Comparison of ENCODE assay signal across 9 cellular contexts in the genomic region with DNA sequence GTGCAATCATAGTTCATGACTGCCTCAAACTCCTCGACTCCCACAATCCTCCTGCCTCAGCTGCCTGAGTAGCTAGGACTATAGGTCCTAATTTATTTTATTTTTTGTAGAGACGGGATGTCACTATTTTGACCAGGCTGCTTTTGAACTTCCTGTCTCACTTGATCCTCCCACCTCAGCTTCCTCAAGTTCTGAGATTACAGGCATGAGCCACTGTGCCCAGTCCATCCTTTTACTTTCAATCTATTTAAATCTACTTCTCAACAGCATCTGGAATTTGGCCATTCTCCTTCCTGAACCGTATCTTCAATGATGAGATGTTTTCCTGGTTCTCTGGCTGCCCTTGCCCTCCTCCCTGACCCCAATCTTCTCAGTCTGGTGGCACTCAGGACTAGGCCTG. TPM values are rescaled to one million over a fixed set of nuclear protein-coding genes. Genes with fewer than 3 reads are reported as not detected.
DNase-seq lines count a peak whose midpoint lies in the region; ATAC-seq, FAIRE-seq and TF ChIP-seq lines count a peak whose summit lies in the region.
"Had no signal": no experiment of that assay in that cellular context is flagged by ENCODE, and none has a peak within 500 bp of the region (broad histone marks: within the 10 kb centered on the region; RNA-seq: fewer than 3 reads in every experiment).

No MANE protein-coding gene starts in this region.

- peaks cover 8% of the 10 kb centered on the region; the same call in 1 of the 2 replicates for H4K20me1 ChIP-seq in IMR-90 (ENCODE audit: insufficient read depth, low read length)

- H2AK9ac ChIP-seq in IMR-90 (replicated peaks; ENCODE audit: low read depth, low read length, poor library complexity) = no peak overlapping the region

- H4K91ac ChIP-seq in IMR-90 (ENCODE audit: insufficient read depth, low read depth, low read length) = no peak overlapping the region

- peaks cover 16% of the 10 kb centered on the region for H3K9me1 ChIP-seq in IMR-90 (ENCODE audit: insufficient read depth, low read length)

- no TSS peak for BruUV-seq in IMR-90 (replicated peaks; lab: Mats Ljungman, UMichigan)

- H2AFZ ChIP-seq in IMR-90 (replicated peaks; ENCODE audit: low read length, poor library complexity) = no peak overlapping the region

- no peak for TF ChIP-seq CTCF in IMR-90 (conservative IDR thresholded peaks at IDR 0.05; ENCODE audit: low read depth, low read length)

- intact Hi-C loops in IMR-90 (cut with micrococcal nuclease) = no loop called here

- 67% methylated on average over 1 of the region's 3 CpGs; no CpG with 5 or more reads in 1 of the 2 experiments for WGBS in IMR-90 (ENCODE audit: extremely low coverage in 2 of 2, insufficient read length in 1 of 2), 2 experiments

- no peak overlapping the region for H3K18ac ChIP-seq in IMR-90 (ENCODE audit: low read depth, low read length)

- H3K27ac ChIP-seq in CD4-positive, CD25-positive, alpha-beta regulatory T cell (ENCODE audit: insufficient read depth, low read length, poor library complexity, severe bottlenecking) = peak overlapping the region; percentile 84
- no peak overlapping the region for H3K27ac ChIP-seq in IMR-90 (ENCODE audit: insufficient read depth, low read length)

- no peak overlapping the region for H2BK5ac ChIP-seq in IMR-90 (ENCODE audit: low read depth, low read length, poor library complexity, severe bottlenecking)

- no peak overlapping the region for H2BK15ac ChIP-seq in IMR-90 (ENCODE audit: low read depth, low read length)

- no peaks in the 10 kb centered on the region for H3K36me3 Mint-ChIP-seq in CD4-positive, CD25-positive, alpha-beta regulatory T cell
- H3K36me3 Mint-ChIP-seq in activated naive CD8-positive, alpha-beta T cell treated with anti-CD3 and anti-CD28 coated beads for 36 hours = peaks cover 9% of the 10 kb centered on the region
- no peaks in the 10 kb centered on the region for H3K36me3 Mint-ChIP-seq in naive B cell

- no peak for TF ChIP-seq POLR2A in IMR-90 (IDR thresholded peaks at IDR 0.05; ENCODE audit: low read depth, low read length)

- no peak overlapping the region for H3K4ac ChIP-seq in IMR-90 (ENCODE audit: low read depth, low read length)

- peak overlapping the region; percentile 76 for H3K4me3 ChIP-seq in CD4-positive, CD25-positive, alpha-beta regulatory T cell (ENCODE audit: low read depth, low read length)
- no peak overlapping the region for H3K4me3 ChIP-seq in IMR-90 (ENCODE audit: insufficient read depth, low read depth, low read length)

- dilution Hi-C loops in IMR-90 (cut with HindIII; ENCODE audit: low sequenced_read_pairs, unreplicated experiment) = no loop called here

- no peak for TF ChIP-seq RAD21 in IMR-90 (IDR thresholded peaks at IDR 0.05; ENCODE audit: low read length)

- H3K9me3 ChIP-seq in CD4-positive, CD25-positive, alpha-beta regulatory T cell (ENCODE audit: control insufficient read depth in 2 of 2, low read length in 2 of 2) = no peaks in the 10 kb centered on the region
- peaks cover 4% of the 10 kb centered on the region; the same call in 1 of the 2 replicates for H3K9me3 ChIP-seq in IMR-90 (ENCODE audit: control insufficient read depth, insufficient read depth, low read length)

- no peak overlapping the region for H2BK120ac ChIP-seq in IMR-90 (ENCODE audit: low read depth, low read length)

- CTCF ChIA-PET in IMR-90 (lab: Yijun Ruan, JAX) = no interaction called here

- H3K14ac ChIP-seq in IMR-90 (replicated peaks; ENCODE audit: low read depth, low read length) = no peak overlapping the region

- ATAC-seq in CD4-positive, CD25-positive, alpha-beta regulatory T cell (ENCODE audit: low read depth in 2 of 2) = no peak
- ATAC-seq in IMR-90 (ENCODE audit: low read depth) (no peak), naive B cell (ENCODE audit: low read depth in 2 of 2) (no peak), esophagus mucosa (no peak), HG03097 (IDR thresholded peaks at IDR 0.05; ENCODE audit: low FRiP score, unreplicated experiment) (no peak)

- DNase-seq in CD4-positive, CD25-positive, alpha-beta regulatory T cell = no peak
- DNase-seq in IMR-90 (no peak), naive B cell (no peak), urothelium cell line (ENCODE audit: low spot score) (no peak), NCI-H187 treated with DMSO at 0.1 percent for 48 hours (lab: John Stamatoyannopoulos, UW) (no peak)
- no peak for DNase-seq in activated naive CD8-positive, alpha-beta T cell treated with anti-CD3 and anti-CD28 coated beads for 36 hours
- DNase-seq: NCI-H510A treated with DMSO at 0.1 percent for 48 hours had no signal

- H3K79me1 ChIP-seq in IMR-90 (ENCODE audit: low read depth in 1 of 2, low read length in 2 of 2) = peaks cover 13 to 40% of the 10 kb centered on the region in 2 experiments

- H3K23ac ChIP-seq in IMR-90 (ENCODE audit: low read depth, low read length) = 0 out of 2 replicates have a peak overlapping the region, but pooled peaks have one; percentile 9

- POLR2A ChIA-PET in IMR-90 (lab: Charles Lee; ENCODE audit: unreplicated experiment) = no interaction called here

- no peak overlapping the region for H4K5ac ChIP-seq in IMR-90 (ENCODE audit: low read depth, low read length)

- H3K27me3 ChIP-seq in CD4-positive, CD25-positive, alpha-beta regulatory T cell (ENCODE audit: control insufficient read depth, insufficient read depth, low read length) = no peaks in the 10 kb centered on the region
- no peaks in the 10 kb centered on the region for H3K27me3 ChIP-seq in IMR-90 (ENCODE audit: control insufficient read depth, insufficient read depth, low read length)

- H3K27me3 Mint-ChIP-seq in CD4-positive, CD25-positive, alpha-beta regulatory T cell = peaks cover 7% of the 10 kb centered on the region
- H3K27me3 Mint-ChIP-seq in activated naive CD8-positive, alpha-beta T cell treated with anti-CD3 and anti-CD28 coated beads for 36 hours = peaks cover 9% of the 10 kb centered on the region
- no peaks in the 10 kb centered on the region for H3K27me3 Mint-ChIP-seq in naive B cell

- H3K4me2 ChIP-seq in IMR-90 (ENCODE audit: low read depth, low read length) = no peak overlapping the region

- no peaks in the 10 kb centered on the region for H3K36me3 ChIP-seq in CD4-positive, CD25-positive, alpha-beta regulatory T cell (ENCODE audit: control insufficient read depth, insufficient read depth, low read length)
- H3K36me3 ChIP-seq in IMR-90 (ENCODE audit: control insufficient read depth, insufficient read depth, low read length) = no peaks in the 10 kb centered on the region

- peak overlapping the region; percentile 91 to 94 (median 94) for H3K4me3 Mint-ChIP-seq in CD4-positive, CD25-positive, alpha-beta regulatory T cell
- H3K4me3 Mint-ChIP-seq in activated naive CD8-positive, alpha-beta T cell treated with anti-CD3 and anti-CD28 coated beads for 36 hours = peak overlapping the region; percentile 96
- H3K4me3 Mint-ChIP-seq in naive B cell = peak overlapping the region; percentile 85 to 99 (median 93)

- H2BK20ac ChIP-seq in IMR-90 (ENCODE audit: low read depth, low read length) = no peak overlapping the region

- peaks cover 0 to 1% (median 0%) of the 10 kb centered on the region in 7 donors for H3K9me3 Mint-ChIP-seq in CD4-positive, CD25-positive, alpha-beta regulatory T cell
- no peaks in the 10 kb centered on the region for H3K9me3 Mint-ChIP-seq in activated naive CD8-positive, alpha-beta T cell treated with anti-CD3 and anti-CD28 coated beads for 36 hours
- peaks cover 0 to 2% (median 0%) of the 10 kb centered on the region in 7 donors for H3K9me3 Mint-ChIP-seq in naive B cell

- H3K4me1 ChIP-seq in CD4-positive, CD25-positive, alpha-beta regulatory T cell (ENCODE audit: control insufficient read depth, insufficient read depth, low read length, poor library complexity, severe bottlenecking) = peaks cover 30% of the 10 kb centered on the region
- H3K4me1 ChIP-seq in IMR-90 (ENCODE audit: control insufficient read depth, insufficient read depth, low read length) = peaks cover 12% of the 10 kb centered on the region; the same call in 1 of the 2 replicates

- H3K4me1 Mint-ChIP-seq in CD4-positive, CD25-positive, alpha-beta regulatory T cell = peaks cover 9 to 36% (median 23%) of the 10 kb centered on the region in 4 donors
- H3K4me1 Mint-ChIP-seq in activated naive CD8-positive, alpha-beta T cell treated with anti-CD3 and anti-CD28 coated beads for 36 hours = peaks cover 26% of the 10 kb centered on the region
- H3K4me1 Mint-ChIP-seq in naive B cell = peaks cover 41 to 59% (median 49%) of the 10 kb centered on the region in 3 donors

- no peak overlapping the region for H3K9ac ChIP-seq in IMR-90 (ENCODE audit: low read depth, low read length)

- H3K56ac ChIP-seq in IMR-90 (ENCODE audit: extremely low read depth, insufficient read depth, low read length) = no peak overlapping the region

- FAIRE-seq in urothelium cell line (lab: Jason Lieb, UNC) = no peak

- H2AK5ac ChIP-seq in IMR-90 (ENCODE audit: low read depth, low read length) = no peak overlapping the region

- in situ Hi-C loops in IMR-90 (cut with MboI; ENCODE audit: low sequenced_read_pairs) = no loop called here

- no peak overlapping the region for H4K8ac ChIP-seq in IMR-90 (ENCODE audit: low read depth in 2 of 2, low read length in 2 of 2)

- H3K27ac Mint-ChIP-seq in CD4-positive, CD25-positive, alpha-beta regulatory T cell = peak overlapping the region; percentile 94 to 98 (median 94)
- peak overlapping the region; percentile 91 for H3K27ac Mint-ChIP-seq in activated naive CD8-positive, alpha-beta T cell treated with anti-CD3 and anti-CD28 coated beads for 36 hours
- H3K27ac Mint-ChIP-seq in naive B cell = peak overlapping the region; percentile 97 to 100 (median 98)

RNA-seq across cellular contexts. Expression of a gene that starts 12.2 kb away (rescaled TPM):
- total RNA-seq in CD4-positive, CD25-positive, alpha-beta regulatory T cell = not detected
- not detected for polyA plus RNA-seq in CD4-positive, CD25-positive, alpha-beta regulatory T cell
- total RNA-seq in IMR-90 (2012; rRNA removed) = not detected in 2 replicates
- polyA plus RNA-seq in IMR-90 (2012; rRNA removed) = 0.04 and 0.09 TPM in 2 replicates
- 0.03 TPM in 2 replicates for polyA plus RNA-seq in IMR-90 (2012; cell fraction: cytosol; rRNA removed)
- 0.15 and 0.29 TPM in 2 replicates for polyA plus RNA-seq in IMR-90 (2012; cell fraction: nucleus; rRNA removed; ENCODE audit: low replicate concordance)
- not detected for total RNA-seq in activated naive CD8-positive, alpha-beta T cell treated with anti-CD3 and anti-CD28 coated beads for 36 hours
- polyA plus RNA-seq in naive B cell (ENCODE audit: low read depth in 6 of 6) = not detected
- 0.12 TPM for total RNA-seq in esophagus mucosa

RNA-seq across cellular contexts. Expression of a gene that starts 12.3 kb away (rescaled TPM):
- total RNA-seq in CD4-positive, CD25-positive, alpha-beta regulatory T cell = 343 TPM
- 100 to 1,000 TPM; 119 to 164 (median 153) TPM for polyA plus RNA-seq in CD4-positive, CD25-positive, alpha-beta regulatory T cell
- total RNA-seq in IMR-90 (2012; rRNA removed) (14.2 and 14.9 TPM in 2 replicates), esophagus mucosa (75.3 TPM)
- polyA plus RNA-seq in IMR-90 (2012; rRNA removed) (76.4 and 88.2 TPM in 2 replicates), naive B cell (ENCODE audit: low read depth in 6 of 6) (100 to 1,000 TPM in 4 of 6 donors, 10 to 100 TPM in 2; 71.5 to 142 (median 102) TPM)
- 66.6 and 114 TPM in 2 replicates for polyA plus RNA-seq in IMR-90 (2012; cell fraction: cytosol; rRNA removed)
- 336 and 1,029 TPM in 2 replicates for polyA plus RNA-seq in IMR-90 (2012; cell fraction: nucleus; rRNA removed; ENCODE audit: low replicate concordance)
- 100 to 1,000 TPM; 267 to 289 TPM for total RNA-seq in activated naive CD8-positive, alpha-beta T cell treated with anti-CD3 and anti-CD28 coated beads for 36 hours

RNA-seq across cellular contexts. Expression of a gene that starts 40.0 kb away (rescaled TPM):
- 71.3 TPM for total RNA-seq in CD4-positive, CD25-positive, alpha-beta regulatory T cell
- 10 to 100 TPM; 42.1 to 53.5 (median 45.7) TPM for polyA plus RNA-seq in CD4-positive, CD25-positive, alpha-beta regulatory T cell
- total RNA-seq in IMR-90 (2012; rRNA removed) (25.0 and 28.7 TPM in 2 replicates), esophagus mucosa (46.2 TPM)
- polyA plus RNA-seq in IMR-90 (2012; rRNA removed) (49.8 and 55.1 TPM in 2 replicates), naive B cell (ENCODE audit: low read depth in 6 of 6) (10 to 100 TPM; 19.6 to 30.4 (median 24.3) TPM)
- 54.5 and 68.5 TPM in 2 replicates for polyA plus RNA-seq in IMR-90 (2012; cell fraction: cytosol; rRNA removed)
- polyA plus RNA-seq in IMR-90 (2012; cell fraction: nucleus; rRNA removed; ENCODE audit: low replicate concordance) = 89.2 and 183 TPM in 2 replicates
- total RNA-seq in activated naive CD8-positive, alpha-beta T cell treated with anti-CD3 and anti-CD28 coated beads for 36 hours = 10 to 100 TPM; 24.7 to 25.1 TPM

RNA-seq across cellular contexts. Expression of a gene that starts 43.1 kb away (rescaled TPM):
- total RNA-seq in CD4-positive, CD25-positive, alpha-beta regulatory T cell = not detected
- not detected for polyA plus RNA-seq in CD4-positive, CD25-positive, alpha-beta regulatory T cell
- not detected in 2 replicates for total RNA-seq in IMR-90 (2012; rRNA removed)
- polyA plus RNA-seq in IMR-90 (2012; rRNA removed) = not detected in 2 replicates
- not detected in 2 replicates for polyA plus RNA-seq in IMR-90 (2012; cell fraction: cytosol; rRNA removed)
- not detected in 2 replicates for polyA plus RNA-seq in IMR-90 (2012; cell fraction: nucleus; rRNA removed; ENCODE audit: low replicate concordance)
- total RNA-seq in activated naive CD8-positive, alpha-beta T cell treated with anti-CD3 and anti-CD28 coated beads for 36 hours = not detected
- polyA plus RNA-seq in naive B cell (ENCODE audit: low read depth in 6 of 6) = not detected
- total RNA-seq in esophagus mucosa = 1.6 TPM

RNA-seq across cellular contexts. Expression of a gene that starts 45.1 kb away (rescaled TPM):
- not detected for total RNA-seq in CD4-positive, CD25-positive, alpha-beta regulatory T cell
- not detected for polyA plus RNA-seq in CD4-positive, CD25-positive, alpha-beta regulatory T cell
- total RNA-seq in IMR-90 (2012; rRNA removed) (not detected in 2 replicates), esophagus mucosa (not detected)
- polyA plus RNA-seq in IMR-90 (2012; rRNA removed) (not detected in 2 replicates), naive B cell (ENCODE audit: low read depth in 6 of 6) (not detected)
- not detected in 2 replicates for polyA plus RNA-seq in IMR-90 (2012; cell fraction: cytosol; rRNA removed)
- not detected in 2 replicates for polyA plus RNA-seq in IMR-90 (2012; cell fraction: nucleus; rRNA removed; ENCODE audit: low replicate concordance)
- not detected for total RNA-seq in activated naive CD8-positive, alpha-beta T cell treated with anti-CD3 and anti-CD28 coated beads for 36 hours
